Comparison of ENCODE assay signal across 10 cellular contexts in the genomic region with DNA sequence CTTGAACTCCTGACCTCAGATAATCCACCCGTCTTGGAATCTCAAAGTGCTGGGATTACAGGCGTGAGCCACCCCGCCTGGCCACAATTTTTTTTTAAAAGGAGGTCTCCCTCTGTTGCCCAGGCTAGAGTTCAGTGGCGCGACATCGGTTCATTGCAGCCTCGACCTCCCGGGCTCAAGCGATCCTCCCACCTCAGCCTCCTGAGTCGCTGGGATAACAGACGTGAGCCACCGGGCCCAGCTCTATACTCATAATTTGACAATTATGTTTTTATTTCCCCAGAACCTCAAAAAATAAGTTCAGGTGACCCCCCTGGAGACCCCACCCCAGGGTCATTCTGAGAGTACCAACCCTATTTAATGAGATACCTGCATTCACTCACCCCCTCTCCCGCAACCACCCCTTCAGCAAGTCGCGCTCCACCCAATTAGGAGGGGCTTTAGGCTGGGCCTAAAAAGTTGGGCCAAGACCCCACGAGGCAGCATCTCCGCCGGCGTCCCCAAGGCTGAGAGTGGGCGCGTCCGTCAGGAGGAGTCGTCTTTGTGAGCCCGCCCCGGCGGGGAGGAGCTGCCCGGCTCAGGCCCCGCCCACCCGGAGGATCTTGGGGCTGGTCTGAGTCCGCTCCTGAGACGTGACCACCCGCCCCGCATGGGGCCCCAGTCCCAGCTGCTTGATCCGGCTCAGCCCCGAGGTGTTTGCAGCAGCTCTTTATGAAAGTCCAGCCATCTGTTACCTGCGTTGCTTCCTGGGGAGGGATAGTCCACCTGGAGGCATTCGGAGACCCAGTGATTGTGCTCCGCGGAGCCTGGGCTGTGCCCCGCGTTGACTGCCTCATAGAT. TPM values are rescaled to one million over a fixed set of nuclear protein-coding genes. Genes with fewer than 3 reads are reported as not detected.
DNase-seq lines count a peak whose midpoint lies in the region; ATAC-seq, FAIRE-seq and TF ChIP-seq lines count a peak whose summit lies in the region.
"Had no signal": no experiment of that assay in that cellular context is flagged by ENCODE, and none has a peak within 500 bp of the region (broad histone marks: within the 10 kb centered on the region; RNA-seq: fewer than 3 reads in every experiment).

A gene with protein sequence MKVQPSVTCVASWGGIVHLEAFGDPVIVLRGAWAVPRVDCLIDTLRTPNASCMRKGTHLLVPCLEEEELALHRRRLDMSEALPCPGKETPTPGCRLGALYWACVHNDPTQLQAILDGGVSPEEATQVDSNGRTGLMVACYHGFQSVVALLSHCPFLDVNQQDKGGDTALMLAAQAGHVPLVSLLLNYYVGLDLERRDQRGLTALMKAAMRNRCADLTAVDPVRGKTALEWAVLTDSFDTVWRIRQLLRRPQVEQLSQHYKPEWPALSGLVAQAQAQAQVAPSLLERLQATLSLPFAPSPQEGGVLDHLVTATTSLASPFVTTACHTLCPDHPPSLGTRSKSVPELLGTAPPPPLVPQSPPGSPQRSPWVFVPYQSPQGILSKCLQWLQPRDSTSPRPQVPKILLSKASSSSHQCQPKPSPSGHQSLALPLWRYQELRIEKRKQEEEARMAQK (plus strand): TSS at position 628 of the 840 bp plus-strand sequence. CDS start 84 bp downstream, at position 712.

- H3K4me1 Mint-ChIP-seq in neural crest cell: peaks cover 14% of the 10 kb centered on the region
- H3K4me1 Mint-ChIP-seq in activated CD8-positive, alpha-beta memory T cell treated with anti-CD3 and anti-CD28 coated beads, Interleukin-2, amount 10 ng/mL, durations not matched to agents 7 days and 5 days: peaks cover 11% of the 10 kb centered on the region

- CTCF ChIA-PET in activated CD8-positive, alpha-beta memory T cell treated with anti-CD3 and anti-CD28 coated beads, Interleukin-2, amount 10 ng/mL, durations not matched to agents 7 days and 5 days (lab: Charles Lee): interaction anchor here (0.7 to 2.1 kb wide), 5 partner anchors 12 to 466 kb away, joined by 3 to 6 read pairs (median 3); no protein-coding TSS in a partner anchor

- no peaks in the 10 kb centered on the region for H3K9me3 Mint-ChIP-seq in neural crest cell
- no peaks in the 10 kb centered on the region for H3K9me3 Mint-ChIP-seq in activated CD8-positive, alpha-beta memory T cell treated with anti-CD3 and anti-CD28 coated beads, Interleukin-2, amount 10 ng/mL, durations not matched to agents 7 days and 5 days (ENCODE audit: low read depth)

- no peak for FAIRE-seq in GM19239 (lab: Jason Lieb, UNC)

- peak within 1 kb of the TSS; percentile 21 for H3K4me3 ChIP-seq in epithelial cell of proximal tubule (ENCODE audit: low read depth, low read length)

- H3K36me3 Mint-ChIP-seq in neural crest cell (ENCODE audit: low read depth): no peaks in the 10 kb centered on the region
- peaks cover 2% of the 10 kb centered on the region for H3K36me3 Mint-ChIP-seq in activated CD8-positive, alpha-beta memory T cell treated with anti-CD3 and anti-CD28 coated beads, Interleukin-2, amount 10 ng/mL, durations not matched to agents 7 days and 5 days

- peaks cover 4% of the 10 kb centered on the region for H3K27me3 Mint-ChIP-seq in neural crest cell (ENCODE audit: low read depth)
- peaks cover 1% of the 10 kb centered on the region for H3K27me3 Mint-ChIP-seq in activated CD8-positive, alpha-beta memory T cell treated with anti-CD3 and anti-CD28 coated beads, Interleukin-2, amount 10 ng/mL, durations not matched to agents 7 days and 5 days

- peak within 1 kb of the TSS; percentile 59 for H3K4me3 Mint-ChIP-seq in neural crest cell
- no peak within 1 kb of the TSS for H3K4me3 Mint-ChIP-seq in activated CD8-positive, alpha-beta memory T cell treated with anti-CD3 and anti-CD28 coated beads, Interleukin-2, amount 10 ng/mL, durations not matched to agents 7 days and 5 days

- no peak for ATAC-seq in GM19351 (IDR thresholded peaks at IDR 0.05; ENCODE audit: unreplicated experiment)
- no peak for ATAC-seq in GM21423 (IDR thresholded peaks at IDR 0.05; ENCODE audit: unreplicated experiment)
- no peak for ATAC-seq in activated CD8-positive, alpha-beta memory T cell treated with anti-CD3 and anti-CD28 coated beads, Interleukin-2, amount 10 ng/mL, durations not matched to agents 7 days and 5 days

- TF ChIP-seq CTCF in epithelial cell of proximal tubule (conservative IDR thresholded peaks at IDR 0.05; ENCODE audit: low read depth, low read length): no peak
- TF ChIP-seq CTCF in neural crest cell (conservative IDR thresholded peaks at IDR 0.05): no peak

- no peak within 1 kb of the TSS for H3K27ac Mint-ChIP-seq in neural crest cell (ENCODE audit: unreplicated experiment)
- H3K27ac Mint-ChIP-seq in activated CD8-positive, alpha-beta memory T cell treated with anti-CD3 and anti-CD28 coated beads, Interleukin-2, amount 10 ng/mL, durations not matched to agents 7 days and 5 days: no peak within 1 kb of the TSS

- peak; percentile 17 for DNase-seq in COLO668 (lab: John Stamatoyannopoulos, UW; ENCODE audit: unreplicated experiment)
- DNase-seq in NCI-H146 (lab: John Stamatoyannopoulos, UW): peak; percentile 99
- DNase-seq in epithelial cell of proximal tubule (ENCODE audit: low read depth): no peak
- DNase-seq in neural crest cell (ENCODE audit: low read depth, low spot score): peak; percentile 66
- no peak for DNase-seq in GM19239 (ENCODE audit: insufficient read length, low spot score)
- DNase-seq in activated CD8-positive, alpha-beta memory T cell treated with anti-CD3 and anti-CD28 coated beads, Interleukin-2, amount 10 ng/mL, durations not matched to agents 7 days and 5 days: no peak
- DNase-seq: DMS153, occipital lobe had no signal

RNA-seq across cellular contexts. Expression of the gene that starts here (rescaled TPM):
- total RNA-seq in epithelial cell of proximal tubule: not detected in 2 replicates
- not detected in 2 replicates for total RNA-seq in neural crest cell
- total RNA-seq in activated CD8-positive, alpha-beta memory T cell treated with anti-CD3 and anti-CD28 coated beads, Interleukin-2, amount 10 ng/mL, durations not matched to agents 7 days and 5 days: not detected
- total RNA-seq: occipital lobe had no signal

Comparison
In these comparisons a context has a peak if more than half of its experiments do, and no peak if none do; other contexts are left out.
1. Peak in DNase-seq in neural crest cell; RNA of the gene not detected or under 1 TPM.
2. DNase-seq: peak in COLO668 (single experiment) and NCI-H146 (single experiment); none in epithelial cell of proximal tubule (single experiment), GM19239 (single experiment) and activated CD8-positive, alpha-beta memory T cell treated with anti-CD3 and anti-CD28 coated beads, Interleukin-2, amount 10 ng/mL, durations not matched to agents 7 days and 5 days (single experiment).